9 cellular contexts compared by ENCODE assay signal in the genomic region with DNA sequence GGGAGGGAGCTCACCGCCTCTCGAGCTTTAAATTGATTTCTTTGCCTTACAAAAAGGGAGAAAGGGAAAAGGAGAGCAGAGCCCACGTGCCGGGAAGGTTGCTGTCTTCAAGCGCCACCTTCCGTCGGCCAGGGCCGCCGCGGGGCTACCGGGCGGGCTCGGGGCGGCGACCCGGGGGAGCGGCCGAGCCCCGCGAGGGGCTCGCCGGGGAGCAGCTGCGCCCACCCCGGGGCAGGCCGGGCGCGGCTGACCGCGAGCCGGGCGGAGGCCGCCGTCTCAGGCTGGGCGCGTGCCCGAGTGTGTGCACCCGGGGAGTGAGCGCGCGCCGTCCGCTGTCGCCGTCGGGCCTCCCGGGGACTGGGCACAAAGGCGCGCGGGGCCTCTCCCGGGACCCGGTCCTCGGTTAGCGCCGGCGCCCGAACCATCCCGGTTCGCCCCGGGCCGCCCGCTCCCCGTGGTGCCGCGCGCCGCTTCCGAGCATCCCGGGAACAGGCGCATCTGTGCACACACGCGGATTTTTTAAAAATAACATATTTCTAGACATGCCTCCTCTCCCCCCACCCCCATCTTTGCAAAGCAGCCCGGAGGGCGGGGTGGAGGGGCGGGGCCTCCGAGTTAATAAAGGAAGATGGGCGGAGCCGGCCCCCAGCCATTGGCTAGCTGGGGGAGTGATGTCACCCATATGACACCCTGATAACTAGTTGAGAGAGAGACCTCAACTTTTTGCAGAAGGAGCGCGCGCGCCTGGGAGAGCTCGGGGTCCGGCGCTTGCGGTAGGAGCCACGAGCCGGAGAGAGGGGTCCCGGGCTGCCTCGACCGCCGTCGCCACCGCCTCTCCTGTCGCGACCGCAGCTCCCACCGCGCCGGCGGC. TPM values are rescaled to one million over a fixed set of nuclear protein-coding genes. Genes with fewer than 3 reads are reported as not detected.
DNase-seq lines count a peak whose midpoint lies in the region; ATAC-seq and TF ChIP-seq lines count a peak whose summit lies in the region.
"Had no signal": no experiment of that assay in that cellular context is flagged by ENCODE, and none has a peak within 500 bp of the region (broad histone marks: within the 10 kb centered on the region; RNA-seq: fewer than 3 reads in every experiment).

SOX11 (plus strand) TSS at position 726 of the 871 bp plus-strand sequence. CDS start 338 bp downstream, outside the sequence.

- H3K4me1 Mint-ChIP-seq in CD8-positive, alpha-beta T cell (ENCODE audit: low read depth), result peaks cover 8% of the 10 kb centered on the region

- DNase-seq in DMS 273 treated with DMSO at 0.1 percent for 48 hours (lab: John Stamatoyannopoulos, UW) (peak; percentile 18), NCI-H2107 treated with DMSO at 0.1 percent for 48 hours (lab: John Stamatoyannopoulos, UW; ENCODE audit: unreplicated experiment) (peak; percentile 89), Peyer's patch (no peak), dermis blood vessel endothelial cell (no peak)
- DNase-seq in stimulated activated CD4-positive, alpha-beta T cell treated with anti-CD3 and anti-CD28 coated beads, Interleukin-4, amount 100 ng/mL, for 24 hours, result no peak
- DNase-seq in CD8-positive, alpha-beta T cell, result no peak

- H3K27me3 ChIP-seq in ectodermal cell (ENCODE audit: control insufficient read depth, insufficient read depth, low read length, poor library complexity, severe bottlenecking), result no peaks in the 10 kb centered on the region
- H3K27me3 ChIP-seq in Peyer's patch, result peaks cover 0 to 44% of the 10 kb centered on the region in 2 donors
- H3K27me3 ChIP-seq in CD8-positive, alpha-beta T cell (ENCODE audit: insufficient read depth, low read length), result no peaks in the 10 kb centered on the region

- intact Hi-C loops in CD8-positive, alpha-beta T cell (cut with DNase I, micrococcal nuclease), result no loop called here

- H3K36me3 ChIP-seq in ectodermal cell (ENCODE audit: control insufficient read depth, insufficient read depth, low read length) (peaks cover 14% of the 10 kb centered on the region), mesodermal cell (ENCODE audit: control insufficient read depth, insufficient read depth, low read length) (peaks cover 6% of the 10 kb centered on the region), Peyer's patch (no peaks in the 10 kb centered on the region)
- no peaks in the 10 kb centered on the region for H3K36me3 ChIP-seq in CD8-positive, alpha-beta T cell (ENCODE audit: insufficient read depth, low read length)

- H3K9me3 Mint-ChIP-seq in CD8-positive, alpha-beta T cell, result no peaks in the 10 kb centered on the region

- CTCF ChIA-PET in CD8-positive, alpha-beta T cell (lab: Charles Lee), result no interaction called here

- POLR2A ChIA-PET in CD8-positive, alpha-beta T cell (lab: Charles Lee), result no interaction called here

- 0 to 1% methylated on average over 99 to 100 of the region's 100 CpGs for WGBS in ectodermal cell, 2 experiments
- WGBS in mesodermal cell (ENCODE audit: insufficient coverage in 2 of 2), 2 experiments, result 0% methylated on average over 56 to 73 of the region's 100 CpGs

- peak within 1 kb of the TSS; percentile 98 for H3K27ac ChIP-seq in ectodermal cell (ENCODE audit: insufficient read depth, low read depth, low read length, poor library complexity, severe bottlenecking)
- peak within 1 kb of the TSS; percentile 91 for H3K27ac ChIP-seq in mesodermal cell (ENCODE audit: low read depth, low read length, severe bottlenecking)
- peak within 1 kb of the TSS in 1 of 4 donors; percentile 50 for H3K27ac ChIP-seq in Peyer's patch
- H3K27ac ChIP-seq in CD8-positive, alpha-beta T cell (ENCODE audit: low read depth, low read length), result no peak within 1 kb of the TSS

- no peak within 1 kb of the TSS for H3K27ac Mint-ChIP-seq in CD8-positive, alpha-beta T cell

- no peak for TF ChIP-seq CTCF in Peyer's patch (IDR thresholded peaks at IDR 0.05)
- TF ChIP-seq CTCF in CD8-positive, alpha-beta T cell (IDR thresholded peaks at IDR 0.05), result no peak

- H3K4me3 ChIP-seq in ectodermal cell (ENCODE audit: insufficient read depth, low read depth, low read length), result peak within 1 kb of the TSS; percentile 98
- peak within 1 kb of the TSS; percentile 89 for H3K4me3 ChIP-seq in mesodermal cell (ENCODE audit: extremely low read depth, insufficient read depth, low read length, poor library complexity, severe bottlenecking)
- peak within 1 kb of the TSS in 1 of 4 donors; percentile 38 for H3K4me3 ChIP-seq in Peyer's patch
- no peak within 1 kb of the TSS for H3K4me3 ChIP-seq in CD8-positive, alpha-beta T cell (ENCODE audit: low read depth, low read length)

- no peak for ATAC-seq in CD8-positive, alpha-beta T cell

- H3K9me3 ChIP-seq in ectodermal cell (ENCODE audit: control insufficient read depth, low read length), result no peaks in the 10 kb centered on the region
- no peaks in the 10 kb centered on the region for H3K9me3 ChIP-seq in mesodermal cell (ENCODE audit: control insufficient read depth, low read length)
- peaks cover 0 to 9% (median 0%) of the 10 kb centered on the region in 4 donors for H3K9me3 ChIP-seq in Peyer's patch
- H3K9me3 ChIP-seq in CD8-positive, alpha-beta T cell (ENCODE audit: low read length), result no peaks in the 10 kb centered on the region

- peaks cover 54% of the 10 kb centered on the region for H3K27me3 Mint-ChIP-seq in CD8-positive, alpha-beta T cell (ENCODE audit: low read depth)

- H3K4me3 Mint-ChIP-seq in CD8-positive, alpha-beta T cell, result no peak within 1 kb of the TSS

- H3K4me1 ChIP-seq in ectodermal cell (ENCODE audit: control insufficient read depth, insufficient read depth, low read length) (no peaks in the 10 kb centered on the region), mesodermal cell (ENCODE audit: control insufficient read depth, insufficient read depth, low read length, poor library complexity, severe bottlenecking) (no peaks in the 10 kb centered on the region), Peyer's patch (peaks cover 0 to 23% (median 0%) of the 10 kb centered on the region in 4 donors)
- no peaks in the 10 kb centered on the region for H3K4me1 ChIP-seq in CD8-positive, alpha-beta T cell (ENCODE audit: insufficient read depth, low read length)

- no peaks in the 10 kb centered on the region for H3K36me3 Mint-ChIP-seq in CD8-positive, alpha-beta T cell

- TF ChIP-seq POLR2A in Peyer's patch (IDR thresholded peaks at IDR 0.05), result no peak

RNA-seq across cellular contexts. Expression of gene SOX11, which starts in this region (rescaled TPM):
- 121 TPM for polyA plus RNA-seq in ectodermal cell (2013, experiment 1 of 4)
- polyA plus RNA-seq in ectodermal cell (2013, experiment 2 of 4), result 127 TPM
- polyA plus RNA-seq in ectodermal cell (2013, experiment 3 of 4), result 81.4 TPM
- polyA plus RNA-seq in ectodermal cell (2013, experiment 4 of 4), result 87.8 TPM
- 30.1 TPM for polyA plus RNA-seq in mesodermal cell (2013, experiment 1 of 2)
- polyA plus RNA-seq in mesodermal cell (2013, experiment 2 of 2), result 24.3 TPM
- not detected for total RNA-seq in Peyer's patch
- total RNA-seq in CD8-positive, alpha-beta T cell, result not detected
- not detected in 2 replicates for total RNA-seq in dermis blood vessel endothelial cell
- polyA plus RNA-seq: adipose tissue had no signal

Comparison
In these comparisons a context has a peak if more than half of its experiments do, and no peak if none do; other contexts are left out.
1. DNase-seq: peak in DMS 273 treated with DMSO at 0.1 percent for 48 hours (single experiment) and NCI-H2107 treated with DMSO at 0.1 percent for 48 hours (single experiment); none in stimulated activated CD4-positive, alpha-beta T cell treated with anti-CD3 and anti-CD28 coated beads, Interleukin-4, amount 100 ng/mL, for 24 hours (single experiment), Peyer's patch (0 of 3), CD8-positive, alpha-beta T cell (0 of 7) and dermis blood vessel endothelial cell (single experiment).